ENCODE assay signal across 15 cellular contexts in the genomic region with DNA sequence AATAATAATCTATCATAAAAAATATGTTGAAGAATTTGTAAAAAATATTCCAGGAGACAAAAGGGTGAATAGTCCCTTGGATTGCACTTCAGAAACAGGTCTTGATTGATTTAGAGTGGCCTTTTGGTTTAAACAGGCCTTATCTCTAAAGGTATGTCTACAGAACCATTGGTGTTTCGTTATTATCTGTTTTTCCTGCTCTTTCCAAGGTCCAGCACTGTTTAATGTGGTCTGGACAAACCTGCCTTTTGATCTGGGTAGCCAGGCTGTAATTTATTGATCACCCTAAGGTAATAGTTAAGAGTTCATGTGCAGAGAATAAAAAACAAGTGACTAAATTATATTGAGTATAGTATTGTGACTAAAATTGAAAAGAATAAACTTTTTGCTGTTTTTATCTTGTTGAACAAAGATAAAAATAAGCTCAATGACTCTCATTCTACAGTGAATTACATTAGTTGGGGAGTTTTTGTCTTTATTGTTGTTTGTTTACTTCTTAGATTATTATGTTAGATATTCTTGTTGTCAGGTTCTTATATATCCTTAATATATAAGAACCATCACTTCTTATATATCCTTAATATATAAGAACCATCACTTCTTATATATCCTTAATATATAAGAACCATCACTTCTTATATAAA. TPM values are rescaled to one million over a fixed set of nuclear protein-coding genes. Genes with fewer than 3 reads are reported as not detected.
A peak's percentile ranks its signal among the peaks of the same experiment; 100 is the strongest.
DNase-seq lines count a peak whose midpoint lies in the region; ATAC-seq, FAIRE-seq and TF ChIP-seq lines count a peak whose summit lies in the region.
"Had no signal": no experiment of that assay in that cellular context is flagged by ENCODE, and none has a peak within 500 bp of the region (broad histone marks: within the 10 kb centered on the region; RNA-seq: fewer than 3 reads in every experiment).

No MANE protein-coding gene starts in this region.

- no peaks in the 10 kb centered on the region for H4K20me1 ChIP-seq in astrocyte (ENCODE audit: insufficient read depth, low read length)
- H4K20me1 ChIP-seq: BLaER1 had no signal

- H3K36me3 ChIP-seq in HUES48 (ENCODE audit: control insufficient read depth, insufficient read depth, low read length) (no peaks in the 10 kb centered on the region), astrocyte (ENCODE audit: insufficient read depth, low read length) (no peaks in the 10 kb centered on the region), small intestine (ENCODE audit: control insufficient read depth in 2 of 2, insufficient read depth in 2 of 2, low read length in 2 of 2) (peaks cover 0 to 12% of the 10 kb centered on the region in 2 donors)
- H3K36me3 ChIP-seq: BLaER1 had no signal

- H3K36me3 Mint-ChIP-seq in astrocyte (ENCODE audit: low read depth, unreplicated experiment) = no peaks in the 10 kb centered on the region
- no peaks in the 10 kb centered on the region for H3K36me3 Mint-ChIP-seq in activated T-cell treated with anti-CD3 and anti-CD28 coated beads, Interleukin-2, amount 50 U/mL, for 72 hours (ENCODE audit: insufficient read depth in 2 of 2)
- H3K36me3 Mint-ChIP-seq: CD8-positive, alpha-beta memory T cell had no signal

- no peak for FAIRE-seq in astrocyte (lab: Jason Lieb, UNC)
- no peak for FAIRE-seq in small intestine (lab: Jason Lieb, UNC)

- H3K9ac ChIP-seq in HUES48 (ENCODE audit: low read depth, low read length) (no peak overlapping the region), astrocyte (ENCODE audit: low read length) (no peak overlapping the region)
- H3K9ac ChIP-seq: BLaER1 had no signal

- H3K27ac ChIP-seq in HUES48 (ENCODE audit: low read depth, low read length) (peak overlapping the region; percentile 44), astrocyte (ENCODE audit: low read depth, low read length) (no peak overlapping the region), small intestine (ENCODE audit: low read depth in 1 of 2, low read length in 1 of 2) (peak overlapping the region in 1 of 2 donors; percentile 76)
- H3K27ac ChIP-seq: BLaER1 had no signal

- H3K4me1 Mint-ChIP-seq in astrocyte (ENCODE audit: low read depth, unreplicated experiment) = peaks cover 51% of the 10 kb centered on the region
- H3K4me1 Mint-ChIP-seq in activated T-cell treated with anti-CD3 and anti-CD28 coated beads, Interleukin-2, amount 50 U/mL, for 72 hours (ENCODE audit: low read depth) = no peaks in the 10 kb centered on the region
- H3K4me1 Mint-ChIP-seq: H9 had no signal

- H3K27me3 Mint-ChIP-seq in astrocyte (ENCODE audit: low read depth, unreplicated experiment) = no peaks in the 10 kb centered on the region
- no peaks in the 10 kb centered on the region for H3K27me3 Mint-ChIP-seq in activated T-cell treated with anti-CD3 and anti-CD28 coated beads, Interleukin-2, amount 50 U/mL, for 72 hours (ENCODE audit: low read depth)

- H3K79me2 ChIP-seq in astrocyte (ENCODE audit: insufficient read depth, low read length) = no peaks in the 10 kb centered on the region

- DNase-seq in astrocyte (ENCODE audit: low read depth) = no peak
- DNase-seq in left lobe of liver (ENCODE audit: low spot score) = no peak
- DNase-seq in small intestine = peak; percentile 42
- no peak for DNase-seq in SW480 (ENCODE audit: low spot score)
- no peak for DNase-seq in T-helper 1 cell
- DNase-seq in activated T-cell treated with anti-CD3 and anti-CD28 coated beads, Interleukin-2, amount 50 U/mL, for 72 hours = no peak
- DNase-seq: CD8-positive, alpha-beta memory T cell; H9; NCI-H1092 treated with DMSO at 0.1 percent for 48 hours; NCI-H1694; NCI-H82; SHP77 had no signal

- ATAC-seq in left lobe of liver = peak; percentile 31
- no peak for ATAC-seq in activated T-cell treated with anti-CD3 and anti-CD28 coated beads, Interleukin-2, amount 50 U/mL, for 72 hours (replicated peaks in 1 of 2)

- H3K27ac Mint-ChIP-seq in astrocyte (ENCODE audit: unreplicated experiment) = peak overlapping the region; percentile 27
- no peak overlapping the region for H3K27ac Mint-ChIP-seq in activated T-cell treated with anti-CD3 and anti-CD28 coated beads, Interleukin-2, amount 50 U/mL, for 72 hours
- H3K27ac Mint-ChIP-seq: H9 had no signal

- TF ChIP-seq CTCF in astrocyte (IDR thresholded peaks at IDR 0.05; ENCODE audit: insufficient read depth, low read depth, low read length) = no peak

- H3K9me3 ChIP-seq in HUES48 (ENCODE audit: control insufficient read depth, insufficient read depth, low read length) = no peaks in the 10 kb centered on the region
- H3K9me3 ChIP-seq in astrocyte (ENCODE audit: insufficient read depth, low read depth, low read length) = no peaks in the 10 kb centered on the region
- no peaks in the 10 kb centered on the region for H3K9me3 ChIP-seq in small intestine (ENCODE audit: control insufficient read depth, low read depth)
- H3K9me3 ChIP-seq: BLaER1 had no signal

- no peaks in the 10 kb centered on the region for H3K9me3 Mint-ChIP-seq in astrocyte (ENCODE audit: unreplicated experiment)
- no peaks in the 10 kb centered on the region for H3K9me3 Mint-ChIP-seq in activated T-cell treated with anti-CD3 and anti-CD28 coated beads, Interleukin-2, amount 50 U/mL, for 72 hours
- H3K9me3 Mint-ChIP-seq: CD8-positive, alpha-beta memory T cell; H9 had no signal

- WGBS in small intestine, 3 donors = 11 to 57% (median 15%) methylated on average over 1 of the region's 1 CpG

- H3K4me3 ChIP-seq in HUES48 (ENCODE audit: low read depth, low read length) = no peak overlapping the region
- H3K4me3 ChIP-seq in astrocyte (ENCODE audit: insufficient read depth, low read depth, low read length) = no peak overlapping the region
- no peak overlapping the region for H3K4me3 ChIP-seq in small intestine (ENCODE audit: low read depth in 1 of 2, low read length in 2 of 2)
- H3K4me3 ChIP-seq: BLaER1 had no signal

- peak overlapping the region; percentile 12 for H3K4me3 Mint-ChIP-seq in astrocyte (ENCODE audit: unreplicated experiment)
- H3K4me3 Mint-ChIP-seq in activated T-cell treated with anti-CD3 and anti-CD28 coated beads, Interleukin-2, amount 50 U/mL, for 72 hours = no peak overlapping the region
- H3K4me3 Mint-ChIP-seq: CD8-positive, alpha-beta memory T cell; H9 had no signal

- no peak overlapping the region for H2AFZ ChIP-seq in astrocyte (ENCODE audit: low read depth, low read length)

- H3K4me1 ChIP-seq in HUES48 (ENCODE audit: control insufficient read depth, insufficient read depth, low read length) (no peaks in the 10 kb centered on the region), astrocyte (ENCODE audit: insufficient read depth, low read length) (peaks cover 46% of the 10 kb centered on the region), small intestine (ENCODE audit: control insufficient read depth in 2 of 2, insufficient read depth in 1 of 2, low read depth in 1 of 2, low read length in 1 of 2) (peaks cover 8 to 9% of the 10 kb centered on the region in 2 donors)

- H3K27me3 ChIP-seq in HUES48 (ENCODE audit: control insufficient read depth, insufficient read depth, low read length) (no peaks in the 10 kb centered on the region), astrocyte (ENCODE audit: insufficient read depth, low read length) (no peaks in the 10 kb centered on the region), small intestine (ENCODE audit: control insufficient read depth in 2 of 2, insufficient read depth in 2 of 2, low read length in 2 of 2) (no peaks in the 10 kb centered on the region)
- H3K27me3 ChIP-seq: BLaER1 had no signal

- no peak overlapping the region for H3K4me2 ChIP-seq in astrocyte (ENCODE audit: low read length)

RNA-seq across cellular contexts. Expression of a gene that starts 25.1 kb away (rescaled TPM):
- total RNA-seq in astrocyte (not detected in 2 replicates), left lobe of liver (351 TPM)
- polyA plus RNA-seq in small intestine = 10 to 100 TPM; 24.6 to 74.9 (median 58.9) TPM
- not detected for total RNA-seq in activated T-cell treated with anti-CD3 and anti-CD28 coated beads, Interleukin-2, amount 50 U/mL, for 72 hours
- total RNA-seq: CD8-positive, alpha-beta memory T cell; H9; NCI-H460 had no signal
- polyA plus RNA-seq: CD8-positive, alpha-beta memory T cell had no signal

Comparison
In these comparisons a context has a peak if more than half of its experiments do, and no peak if none do; other contexts are left out.
1. RNA of a gene that starts 25.1 kb away (total RNA-seq): 351 TPM in left lobe of liver (single experiment); not detected in astrocyte and not detected in activated T-cell treated with anti-CD3 and anti-CD28 coated beads, Interleukin-2, amount 50 U/mL, for 72 hours; every median in the first group is over 100 times any median in the second.